8 cellular contexts compared by ENCODE assay signal in genomic region chr10:117663750-117664149, GRCh38.
DNase-seq lines count a peak whose midpoint lies in the region; ATAC-seq and TF ChIP-seq lines count a peak whose summit lies in the region.

No MANE protein-coding gene starts in this region.

- H3K9ac ChIP-seq in adipocyte (ENCODE audit: low read length), result no peak overlapping the region

- H3K9me3 ChIP-seq in adipocyte (ENCODE audit: control insufficient read depth, low read length), result no peaks in the 10 kb centered on the region
- H3K9me3 ChIP-seq in uterus, result no peaks in the 10 kb centered on the region

- TF ChIP-seq CTCF in uterus (IDR thresholded peaks at IDR 0.05), result no peak

- peak overlapping the region; percentile 55 to 81 for H3K27ac ChIP-seq in uterus

- no peaks in the 10 kb centered on the region for H3K36me3 ChIP-seq in adipocyte (ENCODE audit: control insufficient read depth, insufficient read depth, low read length, severe bottlenecking)
- no peaks in the 10 kb centered on the region for H3K36me3 ChIP-seq in uterus

- ATAC-seq in HG02973 (IDR thresholded peaks at IDR 0.05; ENCODE audit: unreplicated experiment) (peak; percentile 99), left lobe of liver (no peak)

- H3K4me3 ChIP-seq in adipocyte (ENCODE audit: low read length) (no peak overlapping the region), uterus (no peak overlapping the region)

- no peak for TF ChIP-seq POLR2A in uterus (IDR thresholded peaks at IDR 0.05)

- H3K27me3 ChIP-seq in adipocyte (replicated peaks; ENCODE audit: control insufficient read depth, insufficient read depth, low read length) (no peaks in the 10 kb centered on the region), uterus (no peaks in the 10 kb centered on the region)

- peak; percentile 21 for DNase-seq in stimulated activated CD4-positive, alpha-beta T cell treated with anti-CD3 and anti-CD28 coated beads, Interleukin-1b, Interleukin-23, amount 100 ng/mL, for 48 hours
- no peak for DNase-seq in stimulated activated CD4-positive, alpha-beta T cell treated with anti-CD3 and anti-CD28 coated beads, Interleukin-12 subunit alpha, Interleukin-12 subunit beta, amount 100 ng/mL, for 4 hours
- peak; percentile 7 for DNase-seq in adipocyte (ENCODE audit: low read depth)
- DNase-seq in uterus, result peak in 1 of 2 donors; percentile 59
- DNase-seq in HT-29 (ENCODE audit: low spot score), result no peak
- DNase-seq in left lobe of liver (ENCODE audit: low spot score), result no peak
- DNase-seq in SW 1271 (lab: John Stamatoyannopoulos, UW), result no peak

- H3K4me1 ChIP-seq in adipocyte (ENCODE audit: control insufficient read depth, insufficient read depth, low read length) (peaks cover 11% of the 10 kb centered on the region), uterus (no peaks in the 10 kb centered on the region)

- intact Hi-C loops in uterus (cut with DNase I; ENCODE audit: low total_unique reads), result no loop called here

Comparison
In these comparisons a context has a peak if more than half of its experiments do, and no peak if none do; other contexts are left out.
1. DNase-seq: peak in stimulated activated CD4-positive, alpha-beta T cell treated with anti-CD3 and anti-CD28 coated beads, Interleukin-1b, Interleukin-23, amount 100 ng/mL, for 48 hours (single experiment) and adipocyte (single experiment); none in stimulated activated CD4-positive, alpha-beta T cell treated with anti-CD3 and anti-CD28 coated beads, Interleukin-12 subunit alpha, Interleukin-12 subunit beta, amount 100 ng/mL, for 4 hours (single experiment), HT-29 (single experiment), left lobe of liver (single experiment) and SW 1271 (0 of 2).